19 cellular contexts compared by ENCODE assay signal in genomic region chr9:137943655-137944054, GRCh38.
"Had no signal": no experiment of that assay in that cellular context is flagged by ENCODE, and none has a peak within 500 bp of the region (broad histone marks: within the 10 kb centered on the region; RNA-seq: fewer than 3 reads in every experiment).

No MANE protein-coding gene starts in this region.

- DNase-seq: KG1, NCI-H1092, NCI-H1105 treated with DMSO at 0.1 percent for 48 hours, NCI-H1417 treated with DMSO at 0.1 percent for 48 hours, NCI-H146, NCI-H1694 treated with DMSO at 0.1 percent for 48 hours, NCI-H1930, NCI-H2081, NCI-H2171, NCI-H226, NCI-H446, NCI-H510A, NCI-H524 treated with DMSO at 0.1 percent for 48 hours, NCI-H69, NCI-H774, PC-3, SHP77 had no signal

- ATAC-seq: Panc1, PC-3, SK-N-SH treated with all-trans-retinoic acid at 6 μM for 48 hours had no signal
